31 cellular contexts compared by ENCODE assay signal in the genomic region with DNA sequence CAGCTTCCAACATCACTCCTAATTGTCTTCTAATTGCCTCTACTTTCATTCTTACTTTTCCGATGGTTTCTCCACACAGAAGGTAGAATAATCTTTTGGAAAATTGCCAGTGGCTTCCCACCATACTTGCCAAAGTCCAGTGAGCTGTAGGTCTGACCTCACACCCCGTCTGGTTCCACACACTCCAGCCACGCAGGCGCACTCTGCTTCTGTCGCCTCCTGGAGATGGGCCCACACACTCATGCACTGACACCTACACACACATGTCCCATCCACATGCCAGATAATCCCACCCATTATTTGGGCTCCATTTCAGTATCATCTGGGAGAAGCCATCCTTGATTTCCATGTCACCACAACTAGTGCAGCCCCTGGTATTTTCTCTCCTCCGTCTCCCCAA. TPM values are rescaled to one million over a fixed set of nuclear protein-coding genes. Genes with fewer than 3 reads are reported as not detected.
"Had no signal": no experiment of that assay in that cellular context is flagged by ENCODE, and none has a peak within 500 bp of the region (broad histone marks: within the 10 kb centered on the region; RNA-seq: fewer than 3 reads in every experiment).

No MANE protein-coding gene starts in this region.

- H3K27ac ChIP-seq: ascending aorta, brain microvascular endothelial cell, epithelial cell of prostate, foreskin keratinocyte, gastrocnemius medialis, heart right ventricle had no signal

- H3K4me1 ChIP-seq: ascending aorta, foreskin keratinocyte, gastrocnemius medialis, heart right ventricle had no signal

- H3K4me3 ChIP-seq: ascending aorta, esophagus squamous epithelium, gastrocnemius medialis, heart right ventricle had no signal

- H3K9me3 ChIP-seq: ascending aorta, esophagus squamous epithelium, gastrocnemius medialis had no signal

- H3K4me3 Mint-ChIP-seq: activated CD4-positive, alpha-beta memory T cell treated with anti-CD3 and anti-CD28 coated beads for 36 hours; activated CD4-positive, alpha-beta T cell treated with anti-CD3 and anti-CD28 coated beads for 36 hours; activated CD4-positive, alpha-beta T cell treated with anti-CD3 and anti-CD28 coated beads, Interleukin-2, amount 10 ng/mL, durations not matched to agents 24 days and 14 days; activated CD8-positive, alpha-beta T cell treated with anti-CD3 and anti-CD28 coated beads, Interleukin-2, amount 10 ng/mL, durations not matched to agents 7 days and 5 days; activated naive CD4-positive, alpha-beta T cell treated with anti-CD3 and anti-CD28 coated beads, Interleukin-2, amount 10 ng/mL, durations not matched to agents 7 days and 5 days; activated naive CD8-positive, alpha-beta T cell treated with anti-CD3 and anti-CD28 coated beads, Interleukin-2, amount 10 ng/mL, durations not matched to agents 7 days and 5 days; activated T-cell treated with anti-CD3 and anti-CD28 coated beads, Interleukin-2, amount 50 U/mL, for 24 hours; activated T-cell treated with anti-CD3 and anti-CD28 coated beads, Interleukin-2, amount 50 U/mL, for 72 hours; central memory CD8-positive, alpha-beta T cell; T-helper 17 cell; T-helper 2 cell treated with Interferon-gamma antibody and Interleukin-4, amounts not matched to agents 5 μg/mL and 100 μg/mL, for 36 hours had no signal

- H3K36me3 ChIP-seq: ascending aorta, esophagus squamous epithelium, gastrocnemius medialis, heart right ventricle had no signal

- H3K27me3 ChIP-seq: ascending aorta, brain microvascular endothelial cell, esophagus squamous epithelium, foreskin keratinocyte, gastrocnemius medialis had no signal

- ATAC-seq: activated CD4-positive, alpha-beta T cell treated with anti-CD3 and anti-CD28 coated beads for 36 hours; activated CD8-positive, alpha-beta T cell treated with anti-CD3 and anti-CD28 coated beads, Interleukin-2, amount 10 ng/mL, durations not matched to agents 7 days and 5 days; activated naive CD4-positive, alpha-beta T cell treated with anti-CD3 and anti-CD28 coated beads, Interleukin-2, amount 50 U/mL, for 72 hours; activated T-cell treated with anti-CD3 and anti-CD28 coated beads, Interleukin-2, amount 50 U/mL, for 72 hours; foreskin keratinocyte; gastrocnemius medialis; heart right ventricle; T-helper 17 cell had no signal

- H3K36me3 Mint-ChIP-seq: activated CD4-positive, alpha-beta memory T cell treated with anti-CD3 and anti-CD28 coated beads for 36 hours; activated naive CD4-positive, alpha-beta T cell treated with anti-CD3 and anti-CD28 coated beads, Interleukin-2, amount 10 ng/mL, durations not matched to agents 7 days and 5 days; activated naive CD4-positive, alpha-beta T cell treated with anti-CD3 and anti-CD28 coated beads, Interleukin-2, amount 50 U/mL, for 72 hours; activated naive CD8-positive, alpha-beta T cell treated with anti-CD3 and anti-CD28 coated beads, Interleukin-2, amount 10 ng/mL, durations not matched to agents 7 days and 5 days had no signal

- H3K4me1 Mint-ChIP-seq: activated CD4-positive, alpha-beta T cell treated with anti-CD3 and anti-CD28 coated beads for 36 hours; activated CD4-positive, alpha-beta T cell treated with anti-CD3 and anti-CD28 coated beads, Interleukin-2, amount 10 ng/mL, durations not matched to agents 24 days and 14 days; activated naive CD4-positive, alpha-beta T cell treated with anti-CD3 and anti-CD28 coated beads, Interleukin-2, amount 10 ng/mL, durations not matched to agents 7 days and 5 days; activated naive CD8-positive, alpha-beta T cell treated with anti-CD3 and anti-CD28 coated beads, Interleukin-2, amount 10 ng/mL, durations not matched to agents 7 days and 5 days; central memory CD8-positive, alpha-beta T cell; T-helper 17 cell had no signal

- H3K27ac Mint-ChIP-seq: activated CD4-positive, alpha-beta memory T cell treated with anti-CD3 and anti-CD28 coated beads for 36 hours; activated CD4-positive, alpha-beta T cell treated with anti-CD3 and anti-CD28 coated beads for 36 hours; activated CD4-positive, alpha-beta T cell treated with anti-CD3 and anti-CD28 coated beads, Interleukin-2, amount 10 ng/mL, durations not matched to agents 24 days and 14 days; activated CD8-positive, alpha-beta T cell treated with anti-CD3 and anti-CD28 coated beads, Interleukin-2, amount 10 ng/mL, durations not matched to agents 7 days and 5 days; activated naive CD4-positive, alpha-beta T cell treated with anti-CD3 and anti-CD28 coated beads, Interleukin-2, amount 10 ng/mL, durations not matched to agents 7 days and 5 days; activated naive CD4-positive, alpha-beta T cell treated with anti-CD3 and anti-CD28 coated beads, Interleukin-2, amount 50 U/mL, for 72 hours; activated naive CD8-positive, alpha-beta T cell treated with anti-CD3 and anti-CD28 coated beads, Interleukin-2, amount 10 ng/mL, durations not matched to agents 7 days and 5 days; activated T-cell treated with anti-CD3 and anti-CD28 coated beads, Interleukin-2, amount 50 U/mL, for 24 hours; activated T-cell treated with anti-CD3 and anti-CD28 coated beads, Interleukin-2, amount 50 U/mL, for 72 hours; T-helper 17 cell; T-helper 2 cell treated with Interferon-gamma antibody and Interleukin-4, amounts not matched to agents 5 μg/mL and 100 μg/mL, for 36 hours had no signal

- H3K9me3 Mint-ChIP-seq: activated CD4-positive, alpha-beta memory T cell treated with anti-CD3 and anti-CD28 coated beads for 36 hours; activated naive CD4-positive, alpha-beta T cell treated with anti-CD3 and anti-CD28 coated beads, Interleukin-2, amount 10 ng/mL, durations not matched to agents 7 days and 5 days; activated naive CD8-positive, alpha-beta T cell treated with anti-CD3 and anti-CD28 coated beads, Interleukin-2, amount 10 ng/mL, durations not matched to agents 7 days and 5 days; activated T-cell treated with anti-CD3 and anti-CD28 coated beads, Interleukin-2, amount 50 U/mL, for 24 hours; activated T-cell treated with anti-CD3 and anti-CD28 coated beads, Interleukin-2, amount 50 U/mL, for 72 hours; central memory CD8-positive, alpha-beta T cell; T-helper 2 cell treated with Interferon-gamma antibody and Interleukin-4, amounts not matched to agents 5 μg/mL and 100 μg/mL, for 36 hours had no signal

- DNase-seq: activated CD4-positive, alpha-beta memory T cell treated with anti-CD3 and anti-CD28 coated beads for 36 hours; activated CD4-positive, alpha-beta T cell treated with anti-CD3 and anti-CD28 coated beads for 36 hours; activated CD4-positive, alpha-beta T cell treated with anti-CD3 and anti-CD28 coated beads, Interleukin-2, amount 10 ng/mL, durations not matched to agents 24 days and 14 days; activated CD4-positive, CD25-positive, alpha-beta regulatory T cell; activated CD4-positive, CD25-positive, alpha-beta regulatory T cell treated with anti-CD3 and anti-CD28 coated beads, Interleukin-2, amount 50 U/mL, for 72 hours; activated CD8-positive, alpha-beta memory T cell treated with anti-CD3 and anti-CD28 coated beads, Interleukin-2, amount 50 U/mL, for 48 hours; activated CD8-positive, alpha-beta T cell treated with anti-CD3 and anti-CD28 coated beads, Interleukin-2, amount 10 ng/mL, durations not matched to agents 7 days and 5 days; activated gamma-delta T cell; activated naive CD4-positive, alpha-beta T cell; activated naive CD4-positive, alpha-beta T cell treated with anti-CD3 and anti-CD28 coated beads, Interleukin-2, amount 10 ng/mL, durations not matched to agents 7 days and 5 days; activated naive CD8-positive, alpha-beta T cell treated with anti-CD3 and anti-CD28 coated beads, Interleukin-2, amount 10 ng/mL, durations not matched to agents 7 days and 5 days; activated T-cell treated with anti-CD3 and anti-CD28 coated beads for 4 hours; activated T-cell treated with anti-CD3 and anti-CD28 coated beads, Interleukin-2, amount 50 U/mL, for 24 hours; activated T-cell treated with anti-CD3 and anti-CD28 coated beads, Interleukin-2, amount 50 U/mL, for 72 hours; amygdala; brain microvascular endothelial cell; cortex of kidney; effector CD8-positive, alpha-beta T cell; esophagus squamous epithelium; foreskin keratinocyte; gastrocnemius medialis; heart right ventricle; T-helper 1 cell; T-helper 17 cell; T1000 had no signal

RNA-seq across cellular contexts. Expression of a gene that starts 12.7 kb away (rescaled TPM):
- total RNA-seq: activated CD4-positive, alpha-beta memory T cell treated with anti-CD3 and anti-CD28 coated beads for 36 hours; activated CD4-positive, alpha-beta T cell treated with anti-CD3 and anti-CD28 coated beads for 36 hours; activated CD4-positive, alpha-beta T cell treated with anti-CD3 and anti-CD28 coated beads, Interleukin-2, amount 10 ng/mL, durations not matched to agents 24 days and 14 days; activated CD8-positive, alpha-beta memory T cell treated with anti-CD3 and anti-CD28 coated beads for 36 hours; activated CD8-positive, alpha-beta T cell treated with anti-CD3 and anti-CD28 coated beads, Interleukin-2, amount 10 ng/mL, durations not matched to agents 7 days and 5 days; activated naive CD8-positive, alpha-beta T cell treated with anti-CD3 and anti-CD28 coated beads, Interleukin-2, amount 10 ng/mL, durations not matched to agents 7 days and 5 days; activated T-cell treated with anti-CD3 and anti-CD28 coated beads, Interleukin-2, amount 50 U/mL, for 72 hours; T-helper 17 cell had no signal
